14 cellular contexts compared by ENCODE assay signal in the genomic region with DNA sequence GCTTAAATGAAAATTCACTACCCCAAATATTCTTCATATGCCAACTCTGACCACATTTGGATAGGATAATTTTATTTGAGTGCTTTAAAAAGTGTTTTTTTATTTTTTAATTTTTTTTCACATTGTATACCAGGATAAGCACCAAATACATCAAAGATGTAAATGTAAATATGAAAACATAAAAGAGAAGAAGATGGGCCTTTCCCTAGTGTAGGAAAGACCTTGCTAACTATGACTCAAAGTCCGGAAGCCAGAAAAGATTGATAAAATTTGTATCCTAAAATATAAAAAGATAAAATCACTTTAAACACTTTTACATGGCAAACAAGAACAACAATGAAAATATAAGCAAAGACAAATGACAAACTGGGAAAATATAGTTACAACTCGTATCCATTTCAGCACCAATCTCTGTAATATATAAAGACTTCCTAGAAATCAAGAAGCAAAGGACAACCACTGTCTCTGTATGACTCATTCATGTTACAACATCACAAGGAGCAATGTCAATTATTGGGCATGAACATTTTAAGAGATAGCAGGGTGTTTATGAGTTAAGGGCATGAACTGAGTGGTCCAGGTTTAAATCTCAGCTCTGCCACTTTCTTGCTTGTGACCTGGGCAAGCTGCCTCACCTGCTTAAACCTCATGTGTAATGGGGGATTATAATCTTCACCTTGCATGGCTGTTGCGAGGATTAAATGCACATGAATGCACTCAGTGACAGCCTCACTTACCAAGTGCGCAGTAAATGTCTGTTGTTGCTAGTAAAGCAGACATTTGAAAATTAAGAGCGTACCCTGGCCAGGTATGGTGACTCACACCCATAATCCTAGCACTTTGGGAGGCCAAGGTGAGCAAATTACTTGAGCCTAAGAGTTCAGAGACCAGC. TPM values are rescaled to one million over a fixed set of nuclear protein-coding genes. Genes with fewer than 3 reads are reported as not detected.
A peak's percentile ranks its signal among the peaks of the same experiment; 100 is the strongest.
DNase-seq lines count a peak whose midpoint lies in the region; ATAC-seq and TF ChIP-seq lines count a peak whose summit lies in the region.
"Had no signal": no experiment of that assay in that cellular context is flagged by ENCODE, and none has a peak within 500 bp of the region (broad histone marks: within the 10 kb centered on the region; RNA-seq: fewer than 3 reads in every experiment).

No MANE protein-coding gene starts in this region.

- TF ChIP-seq CTCF in retinal pigment epithelial cell (conservative IDR thresholded peaks at IDR 0.05; ENCODE audit: low read depth, low read length): no peak
- TF ChIP-seq CTCF in tibial nerve (IDR thresholded peaks at IDR 0.05): no peak

- in situ Hi-C loops in HAP-1 (cut with MboI; ENCODE audit: low sequenced_read_pairs): no loop called here

- H3K36me3 ChIP-seq in tibial nerve (no peaks in the 10 kb centered on the region), HAP-1 (replicated peaks) (no peaks in the 10 kb centered on the region)
- H3K36me3 ChIP-seq: cardiac muscle cell had no signal

- no peak overlapping the region for H3K4me3 Mint-ChIP-seq in activated T-cell treated with anti-CD3 and anti-CD28 coated beads, Interleukin-2, amount 50 U/mL, for 72 hours
- H3K4me3 Mint-ChIP-seq in activated naive CD8-positive, alpha-beta T cell treated with anti-CD3 and anti-CD28 coated beads, Interleukin-2, amount 50 U/mL, for 24 hours: no peak overlapping the region

- no peak for TF ChIP-seq POLR2A in tibial nerve (IDR thresholded peaks at IDR 0.05)

- H3K4me1 ChIP-seq in tibial nerve (peaks cover 0 to 13% (median 0%) of the 10 kb centered on the region in 4 donors), HAP-1 (peaks cover 20% of the 10 kb centered on the region)

- ATAC-seq in activated T-cell treated with anti-CD3 and anti-CD28 coated beads, Interleukin-2, amount 50 U/mL, for 72 hours (replicated peaks in 1 of 2): peak; percentile 56 to 59
- ATAC-seq in activated naive CD8-positive, alpha-beta T cell treated with anti-CD3 and anti-CD28 coated beads, Interleukin-2, amount 50 U/mL, for 24 hours: peak; percentile 59

- 93 to 94% methylated on average over 5 of the region's 5 CpGs for WGBS in tibial nerve, 2 donors

- no peak for DNase-seq in activated T-cell treated with anti-CD3 and anti-CD28 coated beads, Interleukin-2, amount 50 U/mL, for 72 hours
- no peak for DNase-seq in activated T-cell treated with anti-CD3 and anti-CD28 coated beads, Interleukin-2, amount 50 U/mL, for 1 hour
- DNase-seq in NCI-H226: peak; percentile 26
- DNase-seq in activated naive CD8-positive, alpha-beta T cell treated with anti-CD3 and anti-CD28 coated beads, Interleukin-2, amount 50 U/mL, for 24 hours: no peak
- peak; percentile 59 for DNase-seq in retinal pigment epithelial cell (ENCODE audit: low read depth)
- DNase-seq in central memory CD4-positive, alpha-beta T cell: no peak
- DNase-seq in tibial nerve (ENCODE audit: low spot score in 2 of 2): no peak
- DNase-seq in HAP-1 (ENCODE audit: low spot score in 2 of 2): no peak
- DNase-seq: activated CD4-positive, alpha-beta T cell treated with anti-CD3 and anti-CD28 coated beads, Interleukin-2, amount 50 U/mL, for 4 hours; activated gamma-delta T cell; NCI-H1417; NCI-H446 had no signal

- H3K9me3 ChIP-seq in tibial nerve (no peaks in the 10 kb centered on the region), HAP-1 (no peaks in the 10 kb centered on the region)

- no peaks in the 10 kb centered on the region for H3K36me3 Mint-ChIP-seq in activated T-cell treated with anti-CD3 and anti-CD28 coated beads, Interleukin-2, amount 50 U/mL, for 72 hours (ENCODE audit: insufficient read depth in 2 of 2)
- no peaks in the 10 kb centered on the region for H3K36me3 Mint-ChIP-seq in activated naive CD8-positive, alpha-beta T cell treated with anti-CD3 and anti-CD28 coated beads, Interleukin-2, amount 50 U/mL, for 24 hours (ENCODE audit: low read depth)

- TF ChIP-seq EP300 in tibial nerve (IDR thresholded peaks at IDR 0.05): no peak

- H3K4me3 ChIP-seq in retinal pigment epithelial cell (ENCODE audit: low read length) (no peak overlapping the region), tibial nerve (no peak overlapping the region), HAP-1 (no peak overlapping the region)
- H3K4me3 ChIP-seq: cardiac muscle cell had no signal

- H3K27me3 ChIP-seq in tibial nerve (no peaks in the 10 kb centered on the region), HAP-1 (ENCODE audit: low read depth) (no peaks in the 10 kb centered on the region; the same call in 1 of the 2 replicates)
- H3K27me3 ChIP-seq: cardiac muscle cell had no signal

- H3K9me3 Mint-ChIP-seq in activated T-cell treated with anti-CD3 and anti-CD28 coated beads, Interleukin-2, amount 50 U/mL, for 72 hours: peaks cover 0 to 2% of the 10 kb centered on the region in 2 donors
- no peaks in the 10 kb centered on the region for H3K9me3 Mint-ChIP-seq in activated naive CD8-positive, alpha-beta T cell treated with anti-CD3 and anti-CD28 coated beads, Interleukin-2, amount 50 U/mL, for 24 hours

- H3K4me1 Mint-ChIP-seq in activated T-cell treated with anti-CD3 and anti-CD28 coated beads, Interleukin-2, amount 50 U/mL, for 72 hours (ENCODE audit: low read depth): peaks cover 35% of the 10 kb centered on the region
- peaks cover 39% of the 10 kb centered on the region for H3K4me1 Mint-ChIP-seq in activated naive CD8-positive, alpha-beta T cell treated with anti-CD3 and anti-CD28 coated beads, Interleukin-2, amount 50 U/mL, for 24 hours

- no peak overlapping the region for H3K27ac Mint-ChIP-seq in activated T-cell treated with anti-CD3 and anti-CD28 coated beads, Interleukin-2, amount 50 U/mL, for 72 hours
- H3K27ac Mint-ChIP-seq in activated naive CD8-positive, alpha-beta T cell treated with anti-CD3 and anti-CD28 coated beads, Interleukin-2, amount 50 U/mL, for 24 hours: no peak overlapping the region

- no peaks in the 10 kb centered on the region for H3K27me3 Mint-ChIP-seq in activated T-cell treated with anti-CD3 and anti-CD28 coated beads, Interleukin-2, amount 50 U/mL, for 72 hours (ENCODE audit: low read depth)
- H3K27me3 Mint-ChIP-seq in activated naive CD8-positive, alpha-beta T cell treated with anti-CD3 and anti-CD28 coated beads, Interleukin-2, amount 50 U/mL, for 24 hours: no peaks in the 10 kb centered on the region

- no peak overlapping the region for H3K27ac ChIP-seq in tibial nerve
- H3K27ac ChIP-seq: cardiac muscle cell, RWPE1 had no signal

RNA-seq across cellular contexts. Expression of a gene that starts 25.3 kb away (rescaled TPM):
- total RNA-seq in activated T-cell treated with anti-CD3 and anti-CD28 coated beads, Interleukin-2, amount 50 U/mL, for 72 hours: 10 to 100 TPM; 21.1 to 43.6 TPM
- total RNA-seq in tibial nerve: 10 to 100 TPM; 13.0 to 21.9 (median 13.8) TPM

Comparison
In these comparisons a context has a peak if more than half of its experiments do, and no peak if none do; other contexts are left out.
1. DNase-seq: peak in NCI-H226 (single experiment) and retinal pigment epithelial cell (single experiment); none in activated T-cell treated with anti-CD3 and anti-CD28 coated beads, Interleukin-2, amount 50 U/mL, for 72 hours (0 of 2), activated T-cell treated with anti-CD3 and anti-CD28 coated beads, Interleukin-2, amount 50 U/mL, for 1 hour (single experiment), activated naive CD8-positive, alpha-beta T cell treated with anti-CD3 and anti-CD28 coated beads, Interleukin-2, amount 50 U/mL, for 24 hours (single experiment), central memory CD4-positive, alpha-beta T cell (single experiment), tibial nerve (0 of 2) and HAP-1 (0 of 2).